In the genomic region with DNA sequence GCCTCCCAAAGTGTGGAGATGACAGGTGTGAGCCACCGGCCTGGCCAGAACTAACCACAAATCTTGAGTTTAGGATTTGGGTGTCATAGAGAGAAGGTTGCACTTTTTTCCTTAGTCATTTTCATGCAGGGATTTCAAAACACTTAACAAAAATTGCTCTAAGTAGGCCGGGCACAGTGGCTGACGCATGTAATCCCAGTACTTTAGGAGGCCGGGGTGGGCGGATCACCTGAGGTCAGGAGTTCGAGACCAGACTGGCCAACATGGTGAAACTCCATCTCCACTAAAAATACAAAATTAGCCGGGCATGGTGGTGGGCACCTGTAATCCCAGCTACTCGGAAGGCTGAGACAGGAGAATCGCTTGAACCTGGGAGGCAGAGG, we compare ENCODE assay signal across 8 cellular contexts. TPM values are rescaled to one million over a fixed set of nuclear protein-coding genes. Genes with fewer than 3 reads are reported as not detected.
DNase-seq lines count a peak whose midpoint lies in the region; ATAC-seq and TF ChIP-seq lines count a peak whose summit lies in the region.
"Not testable (repeated sequence)": the region's sequence is repeated elsewhere in the genome, so short reads cannot be mapped to it uniquely, and the experiment has no call there.

No MANE protein-coding gene starts in this region.

- H2AFZ ChIP-seq in HCT116 (ENCODE audit: low read depth, low read length, poor library complexity, severe bottlenecking); hepatocyte: not testable (repeated sequence)

- H3K36me3 ChIP-seq in HCT116 (ENCODE audit: control insufficient read depth in 1 of 2, insufficient read depth in 2 of 2, low read length in 2 of 2); hepatocyte (replicated peaks; ENCODE audit: insufficient read depth, low read depth): not testable (repeated sequence)

- H3K27me3 ChIP-seq in HCT116 (ENCODE audit: insufficient read depth, low read length); hepatocyte: not testable (repeated sequence)

- not testable (repeated sequence) for TF ChIP-seq RAD21 in HCT116 (IDR thresholded peaks at IDR 0.05; ENCODE audit: low read depth)

- H3K27ac Mint-ChIP-seq in T-cell (peak overlapping the region; percentile 99 to 100), brain (peak overlapping the region in 3 of 5 experiments; percentile 50 to 99 (median 98))
- H3K27ac Mint-ChIP-seq in neural crest cell (ENCODE audit: unreplicated experiment) = not testable (repeated sequence)
- peak overlapping the region in 1 of 2 donors; percentile 88 for H3K27ac Mint-ChIP-seq in stimulated activated naive CD8-positive, alpha-beta T cell treated with anti-CD3 and anti-CD28 coated beads, Interleukin-15, amount 100 ng/mL, for 72 hours

- not testable (repeated sequence) for H4K20me1 ChIP-seq in HCT116 (ENCODE audit: insufficient read depth)
- H4K20me1 ChIP-seq in hepatocyte (ENCODE audit: insufficient read depth, poor library complexity, severe bottlenecking) = peaks cover 25% of the 10 kb centered on the region

- POLR2A ChIA-PET in HCT116 (lab: Charles Lee) = not testable (repeated sequence)
- POLR2A ChIA-PET in T-cell (lab: Charles Lee) = interaction anchor here in 1 of 2 donors (0.7 kb wide), 1 partner anchor 72 kb away, joined by 9 read pairs; no protein-coding TSS in a partner anchor

- intact Hi-C loops in HCT116 (cut with micrococcal nuclease) = not testable (repeated sequence)

- H3K9me3 Mint-ChIP-seq in T-cell; activated T-cell treated with anti-CD3 and anti-CD28 coated beads, Interleukin-2, amount 50 U/mL, for 4 hours; brain; neural crest cell; stimulated activated naive CD8-positive, alpha-beta T cell treated with anti-CD3 and anti-CD28 coated beads, Interleukin-15, amount 100 ng/mL, for 72 hours: not testable (repeated sequence)

- not testable (repeated sequence) for H3K36me3 Mint-ChIP-seq in T-cell; activated T-cell treated with anti-CD3 and anti-CD28 coated beads, Interleukin-2, amount 50 U/mL, for 4 hours (ENCODE audit: insufficient read depth); brain; neural crest cell (ENCODE audit: low read depth)

- H3K4me1 Mint-ChIP-seq in T-cell = peaks cover 33 to 37% (median 35%) of the 10 kb centered on the region in 3 donors
- peaks cover 31% of the 10 kb centered on the region for H3K4me1 Mint-ChIP-seq in activated T-cell treated with anti-CD3 and anti-CD28 coated beads, Interleukin-2, amount 50 U/mL, for 4 hours (ENCODE audit: low read depth)
- peaks cover 30% of the 10 kb centered on the region for H3K4me1 Mint-ChIP-seq in brain
- peaks cover 25% of the 10 kb centered on the region for H3K4me1 Mint-ChIP-seq in neural crest cell
- peaks cover 31% of the 10 kb centered on the region for H3K4me1 Mint-ChIP-seq in stimulated activated naive CD8-positive, alpha-beta T cell treated with anti-CD3 and anti-CD28 coated beads, Interleukin-15, amount 100 ng/mL, for 72 hours

- not testable (repeated sequence) for TF ChIP-seq CTCF in C4-2B (conservative IDR thresholded peaks at IDR 0.05); HCT116 (IDR thresholded peaks at IDR 0.05 in 2 of 3, conservative IDR thresholded peaks at IDR 0.05 in 1 of 3; ENCODE audit: borderline replicate concordance in 1 of 3, insufficient read depth in 1 of 3, low read depth in 2 of 3, low read length in 2 of 3); brain (conservative IDR thresholded peaks at IDR 0.05); hepatocyte (IDR thresholded peaks at IDR 0.05; ENCODE audit: poor library complexity); neural crest cell (conservative IDR thresholded peaks at IDR 0.05)

- CTCF ChIA-PET in HCT116 (lab: Charles Lee) = not testable (repeated sequence)
- CTCF ChIA-PET in T-cell (lab: Charles Lee) = interaction anchor here (0.6 to 0.7 kb wide), 3 partner anchors 201 to 1344 kb away, joined by 3 to 4 read pairs (median 3); no protein-coding TSS in a partner anchor

- peak overlapping the region; percentile 41 to 99 (median 94) for H3K4me3 Mint-ChIP-seq in T-cell
- peak overlapping the region; percentile 100 for H3K4me3 Mint-ChIP-seq in activated T-cell treated with anti-CD3 and anti-CD28 coated beads, Interleukin-2, amount 50 U/mL, for 4 hours
- H3K4me3 Mint-ChIP-seq in brain = peak overlapping the region; percentile 93 to 98 (median 98)
- peak overlapping the region; percentile 93 for H3K4me3 Mint-ChIP-seq in neural crest cell
- peak overlapping the region; percentile 97 to 100 for H3K4me3 Mint-ChIP-seq in stimulated activated naive CD8-positive, alpha-beta T cell treated with anti-CD3 and anti-CD28 coated beads, Interleukin-15, amount 100 ng/mL, for 72 hours

- peaks cover 36% of the 10 kb centered on the region for H3K79me2 ChIP-seq in HCT116 (ENCODE audit: insufficient read depth, low read length)
- H3K79me2 ChIP-seq in hepatocyte = peaks cover 37% of the 10 kb centered on the region

- H3K9me2 ChIP-seq in HCT116 (ENCODE audit: insufficient read depth); hepatocyte (replicated peaks; ENCODE audit: insufficient read depth): not testable (repeated sequence)

- H3K27me3 Mint-ChIP-seq in T-cell; activated T-cell treated with anti-CD3 and anti-CD28 coated beads, Interleukin-2, amount 50 U/mL, for 4 hours (ENCODE audit: low read depth); neural crest cell (ENCODE audit: low read depth); stimulated activated naive CD8-positive, alpha-beta T cell treated with anti-CD3 and anti-CD28 coated beads, Interleukin-15, amount 100 ng/mL, for 72 hours: not testable (repeated sequence)
- H3K27me3 Mint-ChIP-seq in brain = peaks cover 14% of the 10 kb centered on the region

- DNase-seq in HCT116 (ENCODE audit: low read depth, low spot score); T-cell; activated T-cell treated with anti-CD3 and anti-CD28 coated beads, Interleukin-2, amount 50 U/mL, for 4 hours; hepatocyte (ENCODE audit: low spot score); neural crest cell (ENCODE audit: low read depth, low spot score); stimulated activated naive CD8-positive, alpha-beta T cell treated with anti-CD3 and anti-CD28 coated beads, Interleukin-15, amount 100 ng/mL, for 72 hours: not testable (repeated sequence)

- peak overlapping the region; percentile 98 for H3K27ac ChIP-seq in C4-2B
- peak overlapping the region; percentile 71 for H3K27ac ChIP-seq in HCT116 (ENCODE audit: low read depth, low read length)
- peak overlapping the region; percentile 92 for H3K27ac ChIP-seq in hepatocyte

- H3K9ac ChIP-seq in HCT116 (ENCODE audit: low read length) = peak overlapping the region; percentile 78; the same call in 1 of the 2 replicates

- WGBS in hepatocyte (ENCODE audit: low lambda C conversion rate, missing lambda C conversion rate) = 96% methylated on average over 9 of the region's 9 CpGs

- RAD21 ChIA-PET in HCT116 (lab: Charles Lee; ENCODE audit: low non-redundant PET in 1 of 2, low total read pairs in 2 of 2, uncharacterized antibody in 2 of 2, unreplicated experiment in 2 of 2) = not testable (repeated sequence)

- H3K9me3 ChIP-seq in HCT116 (ENCODE audit: control insufficient read depth in 1 of 2, insufficient read depth in 1 of 2, low read depth in 1 of 2, low read length in 2 of 2); hepatocyte (ENCODE audit: low read depth): not testable (repeated sequence)

- TF ChIP-seq POLR2A in HCT116 (IDR thresholded peaks at IDR 0.05; ENCODE audit: borderline replicate concordance, extremely low read depth, insufficient read depth, insufficient read length) = not testable (repeated sequence)

- BruUV-seq in HCT116 (replicated peaks; lab: Mats Ljungman, UMichigan) = not testable (repeated sequence)

- H3K4me3 ChIP-seq in HCT116 (replicated peaks in 1 of 2; ENCODE audit: low read depth in 1 of 2, low read length in 2 of 2) = peak overlapping the region in 1 of 2 experiments; percentile 77; a peak in 2 of 4 replicates
- not testable (repeated sequence) for H3K4me3 ChIP-seq in hepatocyte

- H3K4me2 ChIP-seq in HCT116 (ENCODE audit: low read length) (peak overlapping the region; percentile 83), hepatocyte (peak overlapping the region; percentile 74)

- ATAC-seq in HCT116; T-cell (replicated peaks in 1 of 4); activated T-cell treated with anti-CD3 and anti-CD28 coated beads, Interleukin-2, amount 50 U/mL, for 4 hours; stimulated activated naive CD8-positive, alpha-beta T cell treated with anti-CD3 and anti-CD28 coated beads, Interleukin-15, amount 100 ng/mL, for 72 hours: not testable (repeated sequence)

- H3K4me1 ChIP-seq in HCT116 (ENCODE audit: control insufficient read depth in 1 of 2, insufficient read depth in 2 of 2, low read length in 2 of 2) (peaks cover 9 to 19% of the 10 kb centered on the region in 2 experiments), hepatocyte (ENCODE audit: insufficient read depth) (peaks cover 19% of the 10 kb centered on the region)

RNA-seq across cellular contexts. Expression of gene AP1G1, which starts 1.5 kb away (rescaled TPM):
- total RNA-seq in HCT116 (2021; ENCODE audit: unreplicated experiment) (70.2 TPM), T-cell (100 to 1,000 TPM in 3 of 5 donors, 10 to 100 TPM in 2; 96.6 to 152 (median 101) TPM), hepatocyte (85.5 and 96.2 TPM in 2 replicates), neural crest cell (95.9 and 98.6 TPM in 2 replicates)
- polyA plus RNA-seq in HCT116 (2012) = 29.6 and 34.5 TPM in 2 replicates
- 10 to 100 TPM; 88.5 to 98.7 (median 90.1) TPM for total RNA-seq in activated T-cell treated with anti-CD3 and anti-CD28 coated beads, Interleukin-2, amount 50 U/mL, for 4 hours
- polyA plus RNA-seq in brain (ENCODE audit: insufficient read depth, low read depth, low replicate concordance) (31.3 TPM), hepatocyte (27.2 and 28.3 TPM in 2 replicates)

RNA-seq across cellular contexts. Expression of gene ATXN1L, which starts 35.6 kb away (rescaled TPM):
- 20.5 TPM for total RNA-seq in HCT116 (2021; ENCODE audit: unreplicated experiment)
- polyA plus RNA-seq in HCT116 (2012) = 12.2 and 13.0 TPM in 2 replicates
- total RNA-seq in T-cell = 10 to 100 TPM; 26.8 to 44.0 (median 29.3) TPM
- total RNA-seq in activated T-cell treated with anti-CD3 and anti-CD28 coated beads, Interleukin-2, amount 50 U/mL, for 4 hours = 10 to 100 TPM; 15.3 to 17.3 (median 15.5) TPM
- 17.6 TPM for polyA plus RNA-seq in brain (ENCODE audit: insufficient read depth, low read depth, low replicate concordance)
- total RNA-seq in hepatocyte = 17.3 and 20.8 TPM in 2 replicates
- 8.1 and 8.6 TPM in 2 replicates for polyA plus RNA-seq in hepatocyte
- total RNA-seq in neural crest cell = 27.4 and 28.4 TPM in 2 replicates
